Comparison of ENCODE assay signal across 11 cellular contexts in genomic region chr11:122207505-122207904, GRCh38.
DNase-seq lines count a peak whose midpoint lies in the region; ATAC-seq and TF ChIP-seq lines count a peak whose summit lies in the region.
"Had no signal": no experiment of that assay in that cellular context is flagged by ENCODE, and none has a peak within 500 bp of the region (broad histone marks: within the 10 kb centered on the region; RNA-seq: fewer than 3 reads in every experiment).

No MANE protein-coding gene starts in this region.

- H3K23ac ChIP-seq in H9 (ENCODE audit: insufficient read length, low read depth, low read length) = no peak overlapping the region

- H2BK15ac ChIP-seq in H9 (ENCODE audit: low read depth, low read length) = no peak overlapping the region

- H4K91ac ChIP-seq in H9 (ENCODE audit: insufficient read length, low read depth, low read length) = no peak overlapping the region

- 23 to 49% methylated on average over 4 to 8 of the region's 8 CpGs for WGBS in esophagus squamous epithelium, 2 donors
- no CpG with 5 or more reads among the region's 8 CpGs for WGBS in H9 (ENCODE audit: extremely low coverage, insufficient read length, low lambda C conversion rate)

- DNase-seq in Right ventricle myocardium superior (no peak), cardiac septum (ENCODE audit: low spot score) (no peak), esophagus squamous epithelium (lab: John Stamatoyannopoulos, UW) (no peak), osteocyte (ENCODE audit: extremely low spot score, unreplicated experiment) (no peak), NOMO-1 treated with DMSO at 0.1 percent for 48 hours (lab: John Stamatoyannopoulos, UW; ENCODE audit: unreplicated experiment) (no peak), H9 (no peak)
- no peak for DNase-seq in stimulated activated CD4-positive, alpha-beta T cell treated with anti-CD3 and anti-CD28 coated beads, Interleukin-15, amount 100 ng/mL, for 24 hours
- DNase-seq: T-helper 9 cell had no signal

- H4K8ac ChIP-seq in H9 (replicated peaks; ENCODE audit: insufficient read length, low read depth, low read length) = no peak overlapping the region

- intact Hi-C loops in Right ventricle myocardium superior (cut with DNase I) = no loop called here
- intact Hi-C loops in cardiac septum (cut with DNase I) = loop anchor here (5.0 kb wide), 1 partner anchor 465 kb away; no protein-coding TSS in a partner anchor
- intact Hi-C loops in esophagus squamous epithelium (cut with DNase I) = loop anchor here (5.0 to 10.0 kb wide), 2 partner anchors 183 to 550 kb away; no protein-coding TSS in a partner anchor

- H3K4me1 ChIP-seq in esophagus squamous epithelium (peaks cover 0 to 62% (median 34%) of the 10 kb centered on the region in 3 donors), H9 (ENCODE audit: insufficient read depth, low read length) (no peaks in the 10 kb centered on the region)

- no peak overlapping the region for H3K4me2 ChIP-seq in H9 (ENCODE audit: insufficient read depth, insufficient read length, low read length)

- no peaks in the 10 kb centered on the region for H3K9me3 ChIP-seq in esophagus squamous epithelium
- no peaks in the 10 kb centered on the region for H3K9me3 ChIP-seq in H9 (ENCODE audit: control insufficient read depth, low read depth, low read length)

- H3K9me3 Mint-ChIP-seq in osteocyte (ENCODE audit: unreplicated experiment) = no peaks in the 10 kb centered on the region
- no peaks in the 10 kb centered on the region for H3K9me3 Mint-ChIP-seq in H9

- no peak overlapping the region for H3K9ac ChIP-seq in H9 (ENCODE audit: extremely low read depth, insufficient read length, low read length)

- no peak overlapping the region for H2BK120ac ChIP-seq in H9 (ENCODE audit: low read depth, low read length, poor library complexity, severe bottlenecking)

- peak overlapping the region; percentile 83 for H3K27ac Mint-ChIP-seq in osteocyte (ENCODE audit: unreplicated experiment)
- H3K27ac Mint-ChIP-seq in H9 = no peak overlapping the region

- no peak overlapping the region for H4K5ac ChIP-seq in H9 (ENCODE audit: insufficient read length, low read depth, low read length)

- no peaks in the 10 kb centered on the region for H3K27me3 Mint-ChIP-seq in osteocyte (ENCODE audit: unreplicated experiment)
- peaks cover 3% of the 10 kb centered on the region for H3K27me3 Mint-ChIP-seq in H9 (ENCODE audit: low read depth)

- no peaks in the 10 kb centered on the region for H3K79me1 ChIP-seq in H9 (ENCODE audit: insufficient read depth, low read depth, low read length, poor library complexity, severe bottlenecking)

- peaks cover 2% of the 10 kb centered on the region for H3K23me2 ChIP-seq in H9 (ENCODE audit: insufficient read length, low read depth, low read length, poor library complexity, severe bottlenecking)

- H2BK5ac ChIP-seq in H9 (ENCODE audit: insufficient read length, low read length) = no peak overlapping the region

- no peak overlapping the region for H3K14ac ChIP-seq in H9 (ENCODE audit: insufficient read depth, low read length)

- H3K4me3 Mint-ChIP-seq in osteocyte (ENCODE audit: unreplicated experiment) (peak overlapping the region; percentile 58), H9 (no peak overlapping the region)

- TF ChIP-seq CTCF in esophagus squamous epithelium (IDR thresholded peaks at IDR 0.05) (no peak), osteocyte (IDR thresholded peaks at IDR 0.05) (no peak), H9 (conservative IDR thresholded peaks at IDR 0.05) (no peak)

- peak overlapping the region in 1 of 4 donors; percentile 30 for H3K4me3 ChIP-seq in esophagus squamous epithelium
- H3K4me3 ChIP-seq: cardiac muscle cell had no signal

- ATAC-seq in Right ventricle myocardium superior (ENCODE audit: poor library complexity) (peak; percentile 14), GM18870 (IDR thresholded peaks at IDR 0.05; ENCODE audit: unreplicated experiment) (no peak)
- ATAC-seq: HCT116 had no signal

- no peak for TF ChIP-seq POLR2A in esophagus squamous epithelium (IDR thresholded peaks at IDR 0.05)

- no peak overlapping the region for H3K18ac ChIP-seq in H9 (ENCODE audit: insufficient read length, low read depth, low read length)

- H3K27ac ChIP-seq in esophagus squamous epithelium = peak overlapping the region in 3 of 4 donors; percentile 59 to 64 (median 63)
- H3K27ac ChIP-seq in H9 (ENCODE audit: insufficient read length, low read depth, low read length) = no peak overlapping the region
- H3K27ac ChIP-seq: cardiac muscle cell had no signal

- H3K79me2 ChIP-seq in H9 (ENCODE audit: insufficient read depth, low read length) = no peaks in the 10 kb centered on the region

- H2AFZ ChIP-seq in H9 (ENCODE audit: low read length) = no peak overlapping the region

- H3K4me1 Mint-ChIP-seq in osteocyte (ENCODE audit: unreplicated experiment) (peaks cover 68% of the 10 kb centered on the region), H9 (peaks cover 11 to 12% of the 10 kb centered on the region in 2 experiments)

- no peaks in the 10 kb centered on the region for H4K20me1 ChIP-seq in H9 (ENCODE audit: control insufficient read depth, insufficient read depth, insufficient read length)

- H3K36me3 ChIP-seq in esophagus squamous epithelium = no peaks in the 10 kb centered on the region
- H3K36me3 ChIP-seq: cardiac muscle cell had no signal

- H2BK12ac ChIP-seq in H9 (ENCODE audit: insufficient read length, low read depth, low read length) = no peak overlapping the region

- H3K27me3 ChIP-seq in esophagus squamous epithelium (no peaks in the 10 kb centered on the region), H9 (ENCODE audit: insufficient read depth, low read length) (no peaks in the 10 kb centered on the region)
- H3K27me3 ChIP-seq: cardiac muscle cell had no signal

- H2BK20ac ChIP-seq in H9 (ENCODE audit: low read depth, low read length, poor library complexity, severe bottlenecking) = no peak overlapping the region

- no peak overlapping the region for H3K56ac ChIP-seq in H9 (ENCODE audit: insufficient read length, low read depth, low read length)

- H3T11ph ChIP-seq in H9 (ENCODE audit: low read length) = no peak overlapping the region

- H3K36me3 Mint-ChIP-seq in osteocyte (ENCODE audit: unreplicated experiment) = no peaks in the 10 kb centered on the region
- no peaks in the 10 kb centered on the region for H3K36me3 Mint-ChIP-seq in H9 (ENCODE audit: insufficient read depth in 1 of 3, low read depth in 3 of 3)

- no peak overlapping the region for H3K4ac ChIP-seq in H9 (ENCODE audit: low read depth, low read length)

- H2AK5ac ChIP-seq in H9 (ENCODE audit: insufficient read length, low read length) = no peak overlapping the region
